Comparison of ENCODE assay signal across 1 cellular context in the genomic region with DNA sequence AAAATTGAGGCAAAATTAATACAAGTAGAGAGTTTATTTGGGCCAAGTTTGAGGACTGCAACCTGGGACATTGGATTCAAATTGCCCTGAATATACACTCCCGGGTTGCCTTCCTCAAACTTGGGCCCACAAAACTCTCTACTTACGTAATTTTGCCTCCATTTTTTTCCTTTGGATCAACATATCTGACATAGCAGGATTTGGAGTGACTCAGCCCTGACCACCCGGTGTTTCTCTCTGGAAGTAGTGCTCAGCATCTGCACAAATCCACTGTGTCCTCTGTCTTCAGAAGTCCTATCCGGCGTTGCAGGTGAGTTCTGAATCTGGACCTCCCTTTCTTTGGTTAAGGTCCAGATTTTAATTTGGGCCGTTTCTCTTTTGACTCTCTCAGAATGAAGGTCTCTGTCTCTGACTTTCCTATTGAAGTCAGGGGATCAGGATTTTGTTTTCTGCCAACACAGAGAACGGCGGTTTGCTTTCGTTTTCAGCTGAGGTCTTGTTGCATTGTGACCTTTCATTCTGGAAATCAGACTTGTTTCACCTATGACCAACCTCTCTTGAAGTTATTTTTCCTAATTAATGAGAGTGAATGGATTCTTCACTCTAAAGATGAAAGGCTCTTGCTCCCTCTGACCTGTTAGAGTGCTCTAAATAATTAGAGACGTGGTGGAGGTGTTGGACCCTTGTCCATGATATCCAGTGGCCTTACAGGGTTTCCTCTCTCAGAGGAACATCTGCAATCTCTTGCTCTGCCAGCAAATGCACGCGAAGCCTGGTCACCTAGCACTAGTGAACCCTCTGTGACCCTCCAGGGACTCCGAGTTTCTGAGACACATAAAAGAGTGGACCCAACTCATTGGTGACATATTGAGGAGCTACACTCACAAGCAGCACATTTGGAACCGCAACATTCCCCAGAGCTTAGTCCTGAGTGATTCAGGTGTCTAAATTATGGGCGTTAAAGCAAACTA.
TF ChIP-seq lines count a peak whose summit lies in the region.

No MANE protein-coding gene starts in this region.

TF ChIP-seq in A549, 52 proteins besides CTCF, POLR2A, EP300 and RAD21 (continued from another document):
- TF ChIP-seq BHLHE40 (IDR thresholded peaks at IDR 0.05; ENCODE audit: low read depth, low read length), result no peak
- no peak for TF ChIP-seq TP53 (CRISPR knock-in tag; IDR thresholded peaks at IDR 0.05)
- TF ChIP-seq PHF8 (IDR thresholded peaks at IDR 0.05; ENCODE audit: borderline replicate concordance, low read depth), result no peak
- no peak for TF ChIP-seq HOXB5 (CRISPR knock-in tag; IDR thresholded peaks at IDR 0.05)
- no peak for TF ChIP-seq MYC (IDR thresholded peaks at IDR 0.05; ENCODE audit: borderline replicate concordance, low read length)
- no peak for TF ChIP-seq SMC3 (IDR thresholded peaks at IDR 0.05)
- TF ChIP-seq, protein P1, sequence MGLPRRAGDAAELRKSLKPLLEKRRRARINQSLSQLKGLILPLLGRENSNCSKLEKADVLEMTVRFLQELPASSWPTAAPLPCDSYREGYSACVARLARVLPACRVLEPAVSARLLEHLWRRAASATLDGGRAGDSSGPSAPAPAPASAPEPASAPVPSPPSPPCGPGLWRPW (IDR thresholded peaks at IDR 0.05), result no peak
- TF ChIP-seq, protein P2, sequence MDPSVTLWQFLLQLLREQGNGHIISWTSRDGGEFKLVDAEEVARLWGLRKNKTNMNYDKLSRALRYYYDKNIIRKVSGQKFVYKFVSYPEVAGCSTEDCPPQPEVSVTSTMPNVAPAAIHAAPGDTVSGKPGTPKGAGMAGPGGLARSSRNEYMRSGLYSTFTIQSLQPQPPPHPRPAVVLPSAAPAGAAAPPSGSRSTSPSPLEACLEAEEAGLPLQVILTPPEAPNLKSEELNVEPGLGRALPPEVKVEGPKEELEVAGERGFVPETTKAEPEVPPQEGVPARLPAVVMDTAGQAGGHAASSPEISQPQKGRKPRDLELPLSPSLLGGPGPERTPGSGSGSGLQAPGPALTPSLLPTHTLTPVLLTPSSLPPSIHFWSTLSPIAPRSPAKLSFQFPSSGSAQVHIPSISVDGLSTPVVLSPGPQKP (IDR thresholded peaks at IDR 0.05; ENCODE audit: low read depth, low read length), result no peak
- no peak for TF ChIP-seq HOXA7 (CRISPR knock-in tag; IDR thresholded peaks at IDR 0.05)
- no peak for TF ChIP-seq NR3C1 (IDR thresholded peaks at IDR 0.05)
- TF ChIP-seq POLR2AphosphoS2 (conservative IDR thresholded peaks at IDR 0.05; ENCODE audit: low read length), result no peak
- TF ChIP-seq, protein P3, sequence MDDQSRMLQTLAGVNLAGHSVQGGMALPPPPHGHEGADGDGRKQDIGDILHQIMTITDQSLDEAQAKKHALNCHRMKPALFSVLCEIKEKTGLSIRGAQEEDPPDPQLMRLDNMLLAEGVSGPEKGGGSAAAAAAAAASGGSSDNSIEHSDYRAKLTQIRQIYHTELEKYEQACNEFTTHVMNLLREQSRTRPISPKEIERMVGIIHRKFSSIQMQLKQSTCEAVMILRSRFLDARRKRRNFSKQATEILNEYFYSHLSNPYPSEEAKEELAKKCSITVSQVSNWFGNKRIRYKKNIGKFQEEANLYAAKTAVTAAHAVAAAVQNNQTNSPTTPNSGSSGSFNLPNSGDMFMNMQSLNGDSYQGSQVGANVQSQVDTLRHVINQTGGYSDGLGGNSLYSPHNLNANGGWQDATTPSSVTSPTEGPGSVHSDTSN (IDR thresholded peaks at IDR 0.05), result no peak
